14 cellular contexts compared by ENCODE assay signal in the genomic region with DNA sequence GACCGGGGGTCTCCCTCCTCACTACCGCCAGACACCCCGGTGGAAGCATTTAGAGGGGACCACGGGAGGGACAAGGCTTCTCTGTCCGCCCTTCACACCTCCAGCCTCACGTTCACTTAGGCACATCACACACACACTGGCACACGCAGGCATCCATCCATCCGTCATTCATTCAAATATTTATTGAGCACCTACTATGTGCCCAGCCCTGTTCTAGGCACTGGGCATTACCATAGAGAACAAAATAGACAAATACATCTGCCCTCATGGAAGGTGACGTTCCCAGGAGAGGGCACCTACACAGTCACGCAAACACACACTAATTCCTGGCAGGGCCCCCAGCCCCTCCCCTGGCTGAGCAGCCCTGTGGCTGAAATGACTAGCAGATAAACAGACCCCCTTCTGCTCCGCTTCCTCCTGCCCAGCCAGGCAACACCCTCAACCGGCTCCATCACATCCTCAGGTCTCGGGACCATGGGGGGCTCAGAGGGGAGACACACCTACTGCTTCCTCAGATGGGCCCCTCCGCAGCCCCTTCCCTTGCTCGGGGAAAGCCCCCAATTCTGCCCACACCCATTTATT. TPM values are rescaled to one million over a fixed set of nuclear protein-coding genes. Genes with fewer than 3 reads are reported as not detected.
DNase-seq lines count a peak whose midpoint lies in the region; ATAC-seq and TF ChIP-seq lines count a peak whose summit lies in the region.
"Had no signal": no experiment of that assay in that cellular context is flagged by ENCODE, and none has a peak within 500 bp of the region (broad histone marks: within the 10 kb centered on the region; RNA-seq: fewer than 3 reads in every experiment).

No MANE protein-coding gene starts in this region.

- no peaks in the 10 kb centered on the region for H3K27me3 ChIP-seq in BLaER1
- no peaks in the 10 kb centered on the region for H3K27me3 ChIP-seq in esophagus (ENCODE audit: control insufficient read depth in 1 of 2, insufficient read depth in 2 of 2, low read length in 2 of 2)
- H3K27me3 ChIP-seq: colonic mucosa, SJSA1 had no signal

- H3K27ac ChIP-seq in BLaER1 (no peak overlapping the region), RWPE1 (peak overlapping the region; percentile 99), esophagus (ENCODE audit: low read depth in 2 of 2, low read length in 1 of 2) (peak overlapping the region; percentile 25 to 34)

- CTCF ChIA-PET in RWPE1 (lab: Yijun Ruan, JAX) = interaction anchor here (0.6 to 4.1 kb wide), 5 partner anchors 25 to 531 kb away, joined by 3 to 25 read pairs (median 3); partner anchors contain the start of gene EHD2
- CTCF ChIA-PET in activated CD8-positive, alpha-beta memory T cell treated with anti-CD3 and anti-CD28 coated beads, Interleukin-2, amount 10 ng/mL, durations not matched to agents 7 days and 5 days (lab: Charles Lee) = interaction anchor here (0.9 to 4.8 kb wide), 4 partner anchors 28 to 305 kb away, joined by 4 to 26 read pairs (median 5); partner anchors contain the start of gene EHD2

- DNase-seq in RWPE1 (ENCODE audit: low spot score) = no peak
- DNase-seq in osteocyte (ENCODE audit: extremely low spot score, unreplicated experiment) = no peak
- no peak for DNase-seq in AML-193 (lab: John Stamatoyannopoulos, UW)
- DNase-seq in activated CD8-positive, alpha-beta memory T cell treated with anti-CD3 and anti-CD28 coated beads, Interleukin-2, amount 10 ng/mL, durations not matched to agents 7 days and 5 days = no peak
- no peak for DNase-seq in naive thymus-derived CD8-positive, alpha-beta T cell
- DNase-seq: activated CD4-positive, alpha-beta T cell treated with anti-CD3 and anti-CD28 coated beads, Interleukin-2, amount 10 ng/mL, durations not matched to agents 7 days and 5 days; activated gamma-delta T cell; colonic mucosa; NCI-H1417 treated with DMSO at 0.1 percent for 48 hours; NCI-H82 had no signal

- 78 to 79% methylated on average over 14 to 15 of the region's 15 CpGs for WGBS in esophagus, 2 donors

- H3K9me3 ChIP-seq in BLaER1 (no peaks in the 10 kb centered on the region), esophagus (ENCODE audit: control insufficient read depth in 2 of 2, insufficient read depth in 1 of 2, low read depth in 1 of 2, low read length in 1 of 2) (no peaks in the 10 kb centered on the region)
- H3K9me3 ChIP-seq: colonic mucosa, SJSA1 had no signal

- H3K4me1 ChIP-seq in BLaER1 (peaks cover 67% of the 10 kb centered on the region), esophagus (ENCODE audit: control insufficient read depth in 2 of 2, insufficient read depth in 2 of 2, low read length in 1 of 2) (peaks cover 0 to 11% of the 10 kb centered on the region in 2 donors)

- H3K27me3 Mint-ChIP-seq in osteocyte (ENCODE audit: unreplicated experiment) = no peaks in the 10 kb centered on the region
- H3K27me3 Mint-ChIP-seq in activated CD8-positive, alpha-beta memory T cell treated with anti-CD3 and anti-CD28 coated beads, Interleukin-2, amount 10 ng/mL, durations not matched to agents 7 days and 5 days = no peaks in the 10 kb centered on the region
- peaks cover 0 to 2% (median 0%) of the 10 kb centered on the region in 5 donors for H3K27me3 Mint-ChIP-seq in naive thymus-derived CD8-positive, alpha-beta T cell
- H3K27me3 Mint-ChIP-seq: activated CD4-positive, alpha-beta T cell treated with anti-CD3 and anti-CD28 coated beads, Interleukin-2, amount 10 ng/mL, durations not matched to agents 7 days and 5 days had no signal

- H3K4me3 ChIP-seq in BLaER1 (no peak overlapping the region), esophagus (ENCODE audit: low read depth in 1 of 2, low read length in 2 of 2) (no peak overlapping the region)
- H3K4me3 ChIP-seq: colonic mucosa, SJSA1 had no signal

- no peak overlapping the region for H3K9ac ChIP-seq in BLaER1

- TF ChIP-seq CTCF in RWPE1 (conservative IDR thresholded peaks at IDR 0.05; ENCODE audit: low read depth) = no peak
- TF ChIP-seq CTCF in osteocyte (IDR thresholded peaks at IDR 0.05) = no peak

- H3K4me3 Mint-ChIP-seq in osteocyte (ENCODE audit: unreplicated experiment) = peak overlapping the region; percentile 41
- no peak overlapping the region for H3K4me3 Mint-ChIP-seq in activated CD8-positive, alpha-beta memory T cell treated with anti-CD3 and anti-CD28 coated beads, Interleukin-2, amount 10 ng/mL, durations not matched to agents 7 days and 5 days
- peak overlapping the region in 4 of 10 donors; percentile 31 to 70 (median 50) for H3K4me3 Mint-ChIP-seq in naive thymus-derived CD8-positive, alpha-beta T cell
- H3K4me3 Mint-ChIP-seq: activated CD4-positive, alpha-beta T cell treated with anti-CD3 and anti-CD28 coated beads, Interleukin-2, amount 10 ng/mL, durations not matched to agents 7 days and 5 days had no signal

- peaks cover 36% of the 10 kb centered on the region for H3K4me1 Mint-ChIP-seq in osteocyte (ENCODE audit: unreplicated experiment)
- peaks cover 16% of the 10 kb centered on the region for H3K4me1 Mint-ChIP-seq in activated CD8-positive, alpha-beta memory T cell treated with anti-CD3 and anti-CD28 coated beads, Interleukin-2, amount 10 ng/mL, durations not matched to agents 7 days and 5 days
- peaks cover 8 to 29% (median 16%) of the 10 kb centered on the region in 4 donors for H3K4me1 Mint-ChIP-seq in naive thymus-derived CD8-positive, alpha-beta T cell

- H3K36me3 ChIP-seq in BLaER1 (peaks cover 2% of the 10 kb centered on the region), esophagus (ENCODE audit: control insufficient read depth in 2 of 2, insufficient read depth in 2 of 2, low read length in 1 of 2) (peaks cover 4 to 18% of the 10 kb centered on the region in 2 donors)
- H3K36me3 ChIP-seq: colonic mucosa had no signal

- H4K20me1 ChIP-seq in BLaER1 = peaks cover 6% of the 10 kb centered on the region

- POLR2A ChIA-PET in RWPE1 (lab: Yijun Ruan, JAX; ENCODE audit: low non-redundant PET) = no interaction called here
- POLR2A ChIA-PET in naive thymus-derived CD8-positive, alpha-beta T cell (lab: Charles Lee) = no interaction called here

- H3K27ac Mint-ChIP-seq in osteocyte (ENCODE audit: unreplicated experiment) = peak overlapping the region; percentile 99
- H3K27ac Mint-ChIP-seq in activated CD8-positive, alpha-beta memory T cell treated with anti-CD3 and anti-CD28 coated beads, Interleukin-2, amount 10 ng/mL, durations not matched to agents 7 days and 5 days = no peak overlapping the region
- peak overlapping the region in 1 of 10 donors; percentile 22 for H3K27ac Mint-ChIP-seq in naive thymus-derived CD8-positive, alpha-beta T cell
- H3K27ac Mint-ChIP-seq: activated CD4-positive, alpha-beta T cell treated with anti-CD3 and anti-CD28 coated beads, Interleukin-2, amount 10 ng/mL, durations not matched to agents 7 days and 5 days had no signal

- no peak for ATAC-seq in GM18873 (IDR thresholded peaks at IDR 0.05; ENCODE audit: low FRiP score, unreplicated experiment)
- ATAC-seq in activated CD8-positive, alpha-beta memory T cell treated with anti-CD3 and anti-CD28 coated beads, Interleukin-2, amount 10 ng/mL, durations not matched to agents 7 days and 5 days = no peak
- no peak for ATAC-seq in naive thymus-derived CD8-positive, alpha-beta T cell

- H3K9me3 Mint-ChIP-seq in osteocyte (ENCODE audit: unreplicated experiment) = no peaks in the 10 kb centered on the region
- no peaks in the 10 kb centered on the region for H3K9me3 Mint-ChIP-seq in activated CD8-positive, alpha-beta memory T cell treated with anti-CD3 and anti-CD28 coated beads, Interleukin-2, amount 10 ng/mL, durations not matched to agents 7 days and 5 days (ENCODE audit: low read depth)
- H3K9me3 Mint-ChIP-seq in naive thymus-derived CD8-positive, alpha-beta T cell = no peaks in the 10 kb centered on the region
- H3K9me3 Mint-ChIP-seq: activated CD4-positive, alpha-beta T cell treated with anti-CD3 and anti-CD28 coated beads, Interleukin-2, amount 10 ng/mL, durations not matched to agents 7 days and 5 days had no signal

- peaks cover 21% of the 10 kb centered on the region for H3K36me3 Mint-ChIP-seq in osteocyte (ENCODE audit: unreplicated experiment)
- peaks cover under 1% of the 10 kb centered on the region for H3K36me3 Mint-ChIP-seq in activated CD8-positive, alpha-beta memory T cell treated with anti-CD3 and anti-CD28 coated beads, Interleukin-2, amount 10 ng/mL, durations not matched to agents 7 days and 5 days
- peaks cover 0 to 4% (median 0%) of the 10 kb centered on the region in 3 donors for H3K36me3 Mint-ChIP-seq in naive thymus-derived CD8-positive, alpha-beta T cell

- H3K4me2 ChIP-seq in BLaER1 = peak overlapping the region; percentile 84

RNA-seq across cellular contexts. Expression of gene NOP53, which starts 3.7 kb away (rescaled TPM):
- 100 to 1,000 TPM; 245 to 253 TPM for polyA plus RNA-seq in esophagus
- 231 and 232 TPM in 2 replicates for total RNA-seq in osteocyte
- total RNA-seq in activated CD8-positive, alpha-beta memory T cell treated with anti-CD3 and anti-CD28 coated beads, Interleukin-2, amount 10 ng/mL, durations not matched to agents 7 days and 5 days = 100 to 1,000 TPM; 225 to 227 TPM
- 100 to 1,000 TPM; 847 to 882 TPM for total RNA-seq in naive thymus-derived CD8-positive, alpha-beta T cell
- polyA plus RNA-seq in naive thymus-derived CD8-positive, alpha-beta T cell = 100 to 1,000 TPM; 266 to 443 (median 273) TPM

RNA-seq across cellular contexts. Expression of gene EHD2, which starts 28.4 kb away (rescaled TPM):
- polyA plus RNA-seq in esophagus = 10 to 100 TPM; 22.4 to 27.4 TPM
- 440 and 443 TPM in 2 replicates for total RNA-seq in osteocyte
- total RNA-seq in activated CD8-positive, alpha-beta memory T cell treated with anti-CD3 and anti-CD28 coated beads, Interleukin-2, amount 10 ng/mL, durations not matched to agents 7 days and 5 days = under 1 TPM in 1 of 2 experiments, not detected in 1; 0.07 TPM
- not detected for total RNA-seq in naive thymus-derived CD8-positive, alpha-beta T cell
- polyA plus RNA-seq in naive thymus-derived CD8-positive, alpha-beta T cell = not detected
- total RNA-seq: activated CD4-positive, alpha-beta T cell treated with anti-CD3 and anti-CD28 coated beads, Interleukin-2, amount 10 ng/mL, durations not matched to agents 7 days and 5 days had no signal

RNA-seq across cellular contexts. Expression of gene SELENOW, which starts 36.9 kb away (rescaled TPM):
- polyA plus RNA-seq in esophagus = 100 to 1,000 TPM; 212 to 257 TPM
- total RNA-seq in osteocyte = 193 and 204 TPM in 2 replicates
- total RNA-seq in activated CD8-positive, alpha-beta memory T cell treated with anti-CD3 and anti-CD28 coated beads, Interleukin-2, amount 10 ng/mL, durations not matched to agents 7 days and 5 days = 100 to 1,000 TPM in 1 of 2 experiments, 10 to 100 TPM in 1; 94.2 to 133 TPM
- 10 to 100 TPM; 93.3 to 97.4 TPM for total RNA-seq in naive thymus-derived CD8-positive, alpha-beta T cell
- 100 to 1,000 TPM; 312 to 427 (median 418) TPM for polyA plus RNA-seq in naive thymus-derived CD8-positive, alpha-beta T cell

Comparison
In these comparisons a context has a peak if more than half of its experiments do, and no peak if none do; other contexts are left out.
1. RNA of gene EHD2, which starts 28.4 kb away (total RNA-seq): 440 to 443 TPM in osteocyte; 0.07 TPM in activated CD8-positive, alpha-beta memory T cell treated with anti-CD3 and anti-CD28 coated beads, Interleukin-2, amount 10 ng/mL, durations not matched to agents 7 days and 5 days and not detected in naive thymus-derived CD8-positive, alpha-beta T cell; every median in the first group is over 100 times any median in the second.